In genomic region chr1:151056149-151056548, GRCh38 we compare ENCODE assay signal across 8 cellular contexts. TPM values are rescaled to one million over a fixed set of nuclear protein-coding genes. Genes with fewer than 3 reads are reported as not detected.
A peak's percentile ranks its signal among the peaks of the same experiment; 100 is the strongest.
DNase-seq lines count a peak whose midpoint lies in the region; ATAC-seq, FAIRE-seq and TF ChIP-seq lines count a peak whose summit lies in the region.

No MANE protein-coding gene starts in this region.

- BruUV-seq in K562 (replicated peaks; lab: Mats Ljungman, UMichigan): no TSS peak

- peaks cover 2% of the 10 kb centered on the region for H3K9me1 ChIP-seq in K562 (ENCODE audit: control insufficient read depth, insufficient read depth, low read length)

- H3K27ac Mint-ChIP-seq in CD14-positive monocyte (peak overlapping the region; percentile 98 to 100 (median 99)), nephron (peak overlapping the region; percentile 3 to 43 (median 39))

- in situ Hi-C loops in K562 (cut with MboI): no loop called here

- WGBS in K562 (ENCODE audit: insufficient coverage, low coverage, missing lambda C conversion rate): 25% methylated on average over 2 of the region's 2 CpGs

- H3K4me1 Mint-ChIP-seq in CD14-positive monocyte (peaks cover 65% of the 10 kb centered on the region), nephron (peaks cover 26% of the 10 kb centered on the region)

- H3K4me2 ChIP-seq in K562 (ENCODE audit: insufficient read depth, low read length): peak overlapping the region; percentile 96

- H3K36me3 ChIP-seq in K562 (ENCODE audit: control insufficient read depth, insufficient read depth, low read length) (peaks cover 71% of the 10 kb centered on the region), WERI-Rb-1 (peaks cover 72% of the 10 kb centered on the region)

- H3K27me3 Mint-ChIP-seq in CD14-positive monocyte (ENCODE audit: low read depth in 3 of 3): peaks cover 2 to 5% (median 4%) of the 10 kb centered on the region in 3 donors
- H3K27me3 Mint-ChIP-seq in nephron (ENCODE audit: low read depth): no peaks in the 10 kb centered on the region

- ATAC-seq in K562: no peak
- ATAC-seq in HG02623 (IDR thresholded peaks at IDR 0.05; ENCODE audit: unreplicated experiment): no peak

- no peak overlapping the region for H2AFZ ChIP-seq in K562 (ENCODE audit: low read depth, low read length)

- DNase-seq in CD14-positive monocyte (ENCODE audit: low spot score) (no peak), NB4 (ENCODE audit: low read depth) (peak; percentile 36), K562 (ENCODE audit: extremely low read depth in 1 of 4, low spot score in 3 of 4) (peak in 1 of 4 experiments; percentile 54), WERI-Rb-1 (no peak), dedifferentiated amniotic fluid mesenchymal stem cell (ENCODE audit: extremely low spot score) (no peak), cerebellum (ENCODE audit: low spot score) (no peak)

- CTCF ChIA-PET in K562 (lab: Yijun Ruan, JAX; ENCODE audit: low intra/inter-chr PET ratio): no interaction called here

- H3K4me3 ChIP-seq in NB4 (ENCODE audit: low read depth, low read length) (peak overlapping the region; percentile 49), K562 (peak overlapping the region; percentile 95), WERI-Rb-1 (ENCODE audit: low read depth, low read length) (no peak overlapping the region)

- H3K4me3 Mint-ChIP-seq in CD14-positive monocyte (peak overlapping the region; percentile 99), nephron (peak overlapping the region; percentile 48 to 94 (median 90))

- peak overlapping the region; percentile 80 to 92; a peak in 3 of 4 replicates for H3K9ac ChIP-seq in K562 (ENCODE audit: insufficient read depth in 1 of 2, low read depth in 2 of 2, low read length in 2 of 2)

- intact Hi-C loops in CD14-positive monocyte (cut with micrococcal nuclease) (loop anchor here in 1 of 2 donors (5.0 kb wide), 2 partner anchors 34 to 49 kb away; partner anchors contain the start of genes MINDY1 and PRUNE1), K562 (cut with micrococcal nuclease) (loop anchor here (5.0 kb wide), 2 partner anchors 34 to 49 kb away; partner anchors contain the start of genes MINDY1 and PRUNE1)

- peaks cover 79% of the 10 kb centered on the region for H3K79me2 ChIP-seq in K562 (ENCODE audit: control insufficient read depth, insufficient read depth, low read length)

- TF ChIP-seq CTCF in CD14-positive monocyte (IDR thresholded peaks at IDR 0.05): no peak
- no peak for TF ChIP-seq CTCF in NB4 (IDR thresholded peaks at IDR 0.05; ENCODE audit: low read depth, low read length)
- no peak for TF ChIP-seq CTCF in K562 (IDR thresholded peaks at IDR 0.05 in 2 of 3, conservative IDR thresholded peaks at IDR 0.05 in 1 of 3; ENCODE audit: insufficient read depth in 2 of 3, low read depth in 1 of 3, low read length in 3 of 3)
- TF ChIP-seq CTCF in nephron (IDR thresholded peaks at IDR 0.05; ENCODE audit: unreplicated experiment in 3 of 3): no peak
- no peak for TF ChIP-seq CTCF in WERI-Rb-1 (IDR thresholded peaks at IDR 0.05; ENCODE audit: low read depth, low read length)

- H3K36me3 Mint-ChIP-seq in CD14-positive monocyte (peaks cover 63 to 70% of the 10 kb centered on the region in 2 donors), nephron (ENCODE audit: low read depth) (peaks cover 41% of the 10 kb centered on the region)

- H3K9me3 Mint-ChIP-seq in CD14-positive monocyte: no peaks in the 10 kb centered on the region
- H3K9me3 Mint-ChIP-seq in nephron: no peaks in the 10 kb centered on the region

- FAIRE-seq in K562 (lab: Jason Lieb, UNC): no peak

- no peak for TF ChIP-seq POLR2A in NB4 (IDR thresholded peaks at IDR 0.05; ENCODE audit: extremely low read depth, insufficient read length)
- no peak for TF ChIP-seq POLR2A in K562 (conservative IDR thresholded peaks at IDR 0.05)

- POLR2A ChIA-PET in K562 (lab: Yijun Ruan, JAX): interaction anchor here (0.7 to 4.4 kb wide), 8 partner anchors 9 to 195 kb away, joined by 3 to 19 read pairs (median 6); partner anchors contain the start of genes BNIPL and C1orf56

- H3K27ac ChIP-seq in K562 (ENCODE audit: extremely low read depth, low read depth, low read length): peak overlapping the region; percentile 91
- H3K27ac ChIP-seq in WERI-Rb-1: no peak overlapping the region

- TF ChIP-seq RAD21 in K562 (CRISPR knock-in tag; conservative IDR thresholded peaks at IDR 0.05 in 1 of 2, IDR thresholded peaks at IDR 0.05 in 1 of 2): no peak

- H3K9me3 ChIP-seq in K562 (replicated peaks; ENCODE audit: control insufficient read depth, insufficient read depth, low read depth, low read length): no peaks in the 10 kb centered on the region
- H3K9me3 ChIP-seq in WERI-Rb-1 (ENCODE audit: severe bottlenecking): no peaks in the 10 kb centered on the region

- 0 out of 2 replicates have a peak, but pooled peaks cover 3% of the 10 kb centered on the region for H4K20me1 ChIP-seq in K562 (replicated peaks; ENCODE audit: control insufficient read depth, insufficient read depth, low read length)

- H3K4me1 ChIP-seq in K562 (replicated peaks in 1 of 2; ENCODE audit: control insufficient read depth in 2 of 2, insufficient read depth in 2 of 2, low read length in 2 of 2): peaks cover 43 to 56% of the 10 kb centered on the region in 2 experiments

- H3K27me3 ChIP-seq in K562 (ENCODE audit: control insufficient read depth in 2 of 2, insufficient read depth in 2 of 2, low read length in 2 of 2): no peaks in the 10 kb centered on the region
- H3K27me3 ChIP-seq in WERI-Rb-1 (ENCODE audit: insufficient read depth, low read depth, severe bottlenecking): no peaks in the 10 kb centered on the region

- TF ChIP-seq EP300 in K562 (IDR thresholded peaks at IDR 0.05; ENCODE audit: low read length): no peak

RNA-seq across cellular contexts. Expression of gene CDC42SE1, which starts 3.3 kb away (rescaled TPM):
- polyA plus RNA-seq in CD14-positive monocyte: 10 to 100 TPM; 62.1 to 75.7 TPM
- 163 and 207 TPM in 2 replicates for total RNA-seq in K562 (2011; cell fraction: chromatin; rRNA removed; ENCODE audit: low replicate concordance)
- 124 and 125 TPM in 2 replicates for total RNA-seq in K562 (2011; cell fraction: nucleolus; rRNA removed)
- 200 and 254 TPM in 2 replicates for total RNA-seq in K562 (2011; cell fraction: nucleoplasm; rRNA removed)
- total RNA-seq in K562 (2014; rRNA removed): 89.9 and 103 TPM in 2 replicates
- total RNA-seq in K562 (2014; rRNA removed; fragmentation: Illumina TruSeq; extraction: Trizol): 130 and 143 TPM in 2 replicates
- 108 and 113 TPM in 2 replicates for total RNA-seq in K562 (2015; rRNA removed; fragmentation: Illumina TruSeq; extraction: Trizol)
- total RNA-seq in K562 (2021): 124 and 133 TPM in 2 replicates
- polyA plus RNA-seq in K562 (2011; rRNA removed): 189 and 227 TPM in 2 replicates
- 79.0 and 159 TPM in 2 replicates for polyA plus RNA-seq in K562 (2011; cell fraction: cytosol; rRNA removed)
- 404 and 579 TPM in 2 replicates for polyA plus RNA-seq in K562 (2011; cell fraction: nucleus; rRNA removed)
- 87.3 and 116 TPM in 2 replicates for polyA plus RNA-seq in K562 (2012)
- 137 and 146 TPM in 2 replicates for polyA plus RNA-seq in K562 (2014; fragmentation: Illumina TruSeq; extraction: Trizol)
- 100 to 1,000 TPM in 1 of 2 experiments, 10 to 100 TPM in 1; 78.1 to 114 TPM for polyA plus RNA-seq in K562 (2014; fragmentation: Nextera tagmentation; extraction: Ambion mirVana)
- 86.8 and 104 TPM in 2 replicates for polyA plus RNA-seq in K562 (2014; rRNA removed)
- polyA minus RNA-seq in K562 (2011; rRNA and poly(A)+ RNA removed): 173 and 193 TPM in 2 replicates
- 75.4 and 77.3 TPM in 2 replicates for polyA minus RNA-seq in K562 (2011; cell fraction: cytosol; rRNA and poly(A)+ RNA removed)
- 57.4 and 102 TPM in 2 replicates for polyA minus RNA-seq in K562 (2011; cell fraction: nucleus; rRNA and poly(A)+ RNA removed)
- 34.9 TPM for total RNA-seq in cerebellum

RNA-seq across cellular contexts. Expression of gene MLLT11, which starts 4.0 kb away (rescaled TPM):
- under 1 TPM; 0.38 to 0.40 TPM for polyA plus RNA-seq in CD14-positive monocyte
- 5.0 and 6.7 TPM in 2 replicates for total RNA-seq in K562 (2011; cell fraction: chromatin; rRNA removed; ENCODE audit: low replicate concordance)
- total RNA-seq in K562 (2011; cell fraction: nucleolus; rRNA removed): 4.3 and 5.0 TPM in 2 replicates
- total RNA-seq in K562 (2011; cell fraction: nucleoplasm; rRNA removed): 8.1 and 12.4 TPM in 2 replicates
- 12.1 and 14.1 TPM in 2 replicates for total RNA-seq in K562 (2014; rRNA removed)
- total RNA-seq in K562 (2014; rRNA removed; fragmentation: Illumina TruSeq; extraction: Trizol): 18.9 and 21.8 TPM in 2 replicates
- 15.1 and 16.5 TPM in 2 replicates for total RNA-seq in K562 (2015; rRNA removed; fragmentation: Illumina TruSeq; extraction: Trizol)
- total RNA-seq in K562 (2021): 19.4 and 20.5 TPM in 2 replicates
- 39.1 and 49.6 TPM in 2 replicates for polyA plus RNA-seq in K562 (2011; rRNA removed)
- polyA plus RNA-seq in K562 (2011; cell fraction: cytosol; rRNA removed): 21.1 and 34.7 TPM in 2 replicates
- 11.4 and 19.4 TPM in 2 replicates for polyA plus RNA-seq in K562 (2011; cell fraction: nucleus; rRNA removed)
- polyA plus RNA-seq in K562 (2012): 13.2 and 18.5 TPM in 2 replicates
- 37.1 and 40.4 TPM in 2 replicates for polyA plus RNA-seq in K562 (2014; fragmentation: Illumina TruSeq; extraction: Trizol)
- 10 to 100 TPM; 70.0 to 91.0 TPM for polyA plus RNA-seq in K562 (2014; fragmentation: Nextera tagmentation; extraction: Ambion mirVana)
- 22.0 and 23.8 TPM in 2 replicates for polyA plus RNA-seq in K562 (2014; rRNA removed)
- polyA minus RNA-seq in K562 (2011; rRNA and poly(A)+ RNA removed): 18.7 TPM in 2 replicates
- 6.0 and 7.9 TPM in 2 replicates for polyA minus RNA-seq in K562 (2011; cell fraction: cytosol; rRNA and poly(A)+ RNA removed)
- polyA minus RNA-seq in K562 (2011; cell fraction: nucleus; rRNA and poly(A)+ RNA removed): 2.3 and 5.1 TPM in 2 replicates
- 53.8 TPM for total RNA-seq in cerebellum

RNA-seq across cellular contexts. Expression of gene C1orf56, which starts 8.6 kb away (rescaled TPM):
- polyA plus RNA-seq in CD14-positive monocyte (1 to 10 TPM in 1 of 2 donors, under 1 TPM in 1; 0.62 to 1.5 TPM), K562 (2011; rRNA removed) (0.39 and 0.74 TPM in 2 replicates), K562 (2014; fragmentation: Illumina TruSeq; extraction: Trizol) (0.39 and 0.61 TPM in 2 replicates), K562 (2014; fragmentation: Nextera tagmentation; extraction: Ambion mirVana) (10 to 100 TPM in 1 of 2 experiments, 1 to 10 TPM in 1; 5.2 to 15.7 TPM), K562 (2014; rRNA removed) (0.58 and 0.61 TPM in 2 replicates)
- 1.2 and 1.9 TPM in 2 replicates for total RNA-seq in K562 (2011; cell fraction: chromatin; rRNA removed; ENCODE audit: low replicate concordance)
- 1.3 and 1.4 TPM in 2 replicates for total RNA-seq in K562 (2011; cell fraction: nucleolus; rRNA removed)
- total RNA-seq in K562 (2011; cell fraction: nucleoplasm; rRNA removed): 1.1 and 1.5 TPM in 2 replicates
- total RNA-seq in K562 (2014; rRNA removed) (1.2 TPM in 2 replicates), K562 (2014; rRNA removed; fragmentation: Illumina TruSeq; extraction: Trizol) (0.16 and 0.18 TPM in 2 replicates), K562 (2015; rRNA removed; fragmentation: Illumina TruSeq; extraction: Trizol) (0.49 and 1.5 TPM in 2 replicates), K562 (2021) (1.1 and 1.3 TPM in 2 replicates), cerebellum (2.9 TPM)
- 0.36 and 0.46 TPM in 2 replicates for polyA plus RNA-seq in K562 (2011; cell fraction: cytosol; rRNA removed)
- 0.92 and 1.0 TPM in 2 replicates for polyA plus RNA-seq in K562 (2011; cell fraction: nucleus; rRNA removed)
- 2.0 and 3.5 TPM in 2 replicates for polyA plus RNA-seq in K562 (2012)
- polyA minus RNA-seq in K562 (2011; rRNA and poly(A)+ RNA removed): 0.21 and 0.33 TPM in 2 replicates
- polyA minus RNA-seq in K562 (2011; cell fraction: cytosol; rRNA and poly(A)+ RNA removed): 0.82 and 1.7 TPM in 2 replicates
- polyA minus RNA-seq in K562 (2011; cell fraction: nucleus; rRNA and poly(A)+ RNA removed): 0.67 and 1.00 TPM in 2 replicates

RNA-seq across cellular contexts. Expression of gene GABPB2, which starts 14.4 kb away (rescaled TPM):
- polyA plus RNA-seq in CD14-positive monocyte (1 to 10 TPM; 2.2 TPM), K562 (2011; rRNA removed) (13.3 and 18.6 TPM in 2 replicates), K562 (2014; fragmentation: Illumina TruSeq; extraction: Trizol) (4.8 and 6.4 TPM in 2 replicates), K562 (2014; fragmentation: Nextera tagmentation; extraction: Ambion mirVana) (1 to 10 TPM; 2.2 to 3.0 TPM), K562 (2014; rRNA removed) (6.1 and 7.1 TPM in 2 replicates)
- 14.5 and 20.9 TPM in 2 replicates for total RNA-seq in K562 (2011; cell fraction: chromatin; rRNA removed; ENCODE audit: low replicate concordance)
- 7.0 and 7.1 TPM in 2 replicates for total RNA-seq in K562 (2011; cell fraction: nucleolus; rRNA removed)
- 9.7 and 13.7 TPM in 2 replicates for total RNA-seq in K562 (2011; cell fraction: nucleoplasm; rRNA removed)
- total RNA-seq in K562 (2014; rRNA removed) (4.8 and 6.9 TPM in 2 replicates), K562 (2014; rRNA removed; fragmentation: Illumina TruSeq; extraction: Trizol) (8.0 and 9.6 TPM in 2 replicates), K562 (2015; rRNA removed; fragmentation: Illumina TruSeq; extraction: Trizol) (6.1 and 7.1 TPM in 2 replicates), K562 (2021) (5.9 and 6.6 TPM in 2 replicates), cerebellum (8.3 TPM)
- 8.6 and 14.1 TPM in 2 replicates for polyA plus RNA-seq in K562 (2011; cell fraction: cytosol; rRNA removed)
- 7.7 and 11.0 TPM in 2 replicates for polyA plus RNA-seq in K562 (2011; cell fraction: nucleus; rRNA removed)
- 3.6 and 4.9 TPM in 2 replicates for polyA plus RNA-seq in K562 (2012)
- polyA minus RNA-seq in K562 (2011; rRNA and poly(A)+ RNA removed): 18.4 and 21.3 TPM in 2 replicates
- polyA minus RNA-seq in K562 (2011; cell fraction: cytosol; rRNA and poly(A)+ RNA removed): 5.6 and 9.4 TPM in 2 replicates
- polyA minus RNA-seq in K562 (2011; cell fraction: nucleus; rRNA and poly(A)+ RNA removed): 3.0 and 3.9 TPM in 2 replicates

RNA-seq across cellular contexts. Expression of gene BNIPL, which starts 19.8 kb away (rescaled TPM):
- polyA plus RNA-seq in CD14-positive monocyte (not detected), K562 (2011; rRNA removed) (1.3 and 2.5 TPM in 2 replicates), K562 (2014; fragmentation: Illumina TruSeq; extraction: Trizol) (0.53 and 0.98 TPM in 2 replicates), K562 (2014; fragmentation: Nextera tagmentation; extraction: Ambion mirVana) (under 1 TPM; 0.08 to 0.31 TPM), K562 (2014; rRNA removed) (0.73 and 1.4 TPM in 2 replicates)
- 9.9 and 10.6 TPM in 2 replicates for total RNA-seq in K562 (2011; cell fraction: chromatin; rRNA removed; ENCODE audit: low replicate concordance)
- 5.3 TPM in 2 replicates for total RNA-seq in K562 (2011; cell fraction: nucleolus; rRNA removed)
- total RNA-seq in K562 (2011; cell fraction: nucleoplasm; rRNA removed): 6.0 and 10.8 TPM in 2 replicates
- total RNA-seq in K562 (2014; rRNA removed) (0.49 and 0.68 TPM in 2 replicates), K562 (2014; rRNA removed; fragmentation: Illumina TruSeq; extraction: Trizol) (0.55 and 0.67 TPM in 2 replicates), K562 (2015; rRNA removed; fragmentation: Illumina TruSeq; extraction: Trizol) (0.54 and 0.90 TPM in 2 replicates), K562 (2021) (0.47 and 0.84 TPM in 2 replicates), cerebellum (0.54 TPM)
- 0.37 and 2.3 TPM in 2 replicates for polyA plus RNA-seq in K562 (2011; cell fraction: cytosol; rRNA removed)
- polyA plus RNA-seq in K562 (2011; cell fraction: nucleus; rRNA removed): 5.6 and 8.6 TPM in 2 replicates
- 0.44 and 1.3 TPM in 2 replicates for polyA plus RNA-seq in K562 (2012)
- polyA minus RNA-seq in K562 (2011; rRNA and poly(A)+ RNA removed): 1.2 and 1.5 TPM in 2 replicates
- polyA minus RNA-seq in K562 (2011; cell fraction: cytosol; rRNA and poly(A)+ RNA removed): not detected in 2 replicates
- polyA minus RNA-seq in K562 (2011; cell fraction: nucleus; rRNA and poly(A)+ RNA removed): 0.54 and 1.6 TPM in 2 replicates
